ENCODE assay signal across 8 cellular contexts in the genomic region with DNA sequence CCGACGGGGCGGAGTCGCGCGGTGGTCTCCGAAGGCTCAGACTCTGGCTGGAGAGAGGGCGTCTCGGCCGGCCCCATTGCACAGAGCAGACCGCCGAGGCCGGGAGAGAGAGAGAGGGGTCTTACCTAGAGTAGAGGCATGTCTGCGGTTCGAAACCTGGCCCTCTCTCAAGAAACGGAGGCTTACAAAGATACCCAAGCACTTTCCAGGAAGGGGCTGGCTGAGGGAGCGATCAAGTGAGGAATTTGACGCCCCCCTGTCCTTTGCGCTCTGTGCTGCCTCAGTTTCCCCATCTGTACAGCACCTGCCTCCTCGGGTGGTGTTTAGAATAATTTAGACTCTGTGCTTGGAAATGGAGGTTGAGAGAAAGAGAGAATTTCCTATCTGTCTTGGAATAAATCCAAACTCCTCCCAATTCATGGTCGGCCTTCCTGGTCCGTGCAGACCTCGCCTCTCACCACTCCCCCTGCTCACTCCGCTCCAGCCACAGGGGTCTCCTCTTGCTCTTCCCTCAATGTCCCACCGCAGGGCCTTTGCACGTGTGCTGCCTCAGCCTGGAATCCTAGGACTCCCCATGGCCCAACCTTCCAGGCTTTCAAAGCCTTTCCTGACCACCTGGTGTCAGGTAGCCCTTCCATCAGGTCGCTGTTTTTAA. TPM values are rescaled to one million over a fixed set of nuclear protein-coding genes. Genes with fewer than 3 reads are reported as not detected.
DNase-seq lines count a peak whose midpoint lies in the region; ATAC-seq, FAIRE-seq and TF ChIP-seq lines count a peak whose summit lies in the region.

No MANE protein-coding gene starts in this region.

- H3K27me3 Mint-ChIP-seq in astrocyte (ENCODE audit: low read depth, unreplicated experiment), result peaks cover 4% of the 10 kb centered on the region

- intact Hi-C loops in HepG2 (cut with micrococcal nuclease; ENCODE audit: unreplicated experiment) (no loop called here), upper lobe of right lung (cut with DNase I) (no loop called here)

- no peak overlapping the region for H3K27ac ChIP-seq in KMS-11
- H3K27ac ChIP-seq in astrocyte (ENCODE audit: low read depth, low read length), result peak overlapping the region; percentile 24
- peak overlapping the region; percentile 76 for H3K27ac ChIP-seq in HepG2 (ENCODE audit: extremely low read length, insufficient read depth, low read length)
- H3K27ac ChIP-seq in upper lobe of right lung, result peak overlapping the region; percentile 86

- WGBS in HepG2 (ENCODE audit: low lambda C conversion rate), result 6% methylated on average over 18 of the region's 27 CpGs

- H3K9ac ChIP-seq in KMS-11, result peak overlapping the region; percentile 94; the same call in 1 of the 2 replicates
- peak overlapping the region; percentile 63 for H3K9ac ChIP-seq in astrocyte (ENCODE audit: low read length)
- H3K9ac ChIP-seq in HepG2 (ENCODE audit: insufficient read depth, low read depth, low read length), result peak overlapping the region; percentile 87

- H3K27ac Mint-ChIP-seq in astrocyte (ENCODE audit: unreplicated experiment), result peak overlapping the region; percentile 58

- H3K9me3 Mint-ChIP-seq in astrocyte (ENCODE audit: unreplicated experiment), result no peaks in the 10 kb centered on the region

- H4K20me1 ChIP-seq in KMS-11 (ENCODE audit: insufficient read depth) (no peaks in the 10 kb centered on the region), astrocyte (ENCODE audit: insufficient read depth, low read length) (peaks cover 27% of the 10 kb centered on the region), HepG2 (ENCODE audit: insufficient read depth, low read length) (no peaks in the 10 kb centered on the region)

- no peak for FAIRE-seq in astrocyte (lab: Jason Lieb, UNC)
- FAIRE-seq in HepG2 (lab: Jason Lieb, UNC), result no peak
- FAIRE-seq in D721Med (lab: Jason Lieb, UNC), result no peak

- ATAC-seq in HepG2, result peak; percentile 80
- no peak for ATAC-seq in upper lobe of right lung
- no peak for ATAC-seq in HG03342 (IDR thresholded peaks at IDR 0.05; ENCODE audit: unreplicated experiment)

- peaks cover 11% of the 10 kb centered on the region; the same call in 1 of the 2 replicates for H3K79me2 ChIP-seq in KMS-11 (ENCODE audit: insufficient read depth, low read depth)
- H3K79me2 ChIP-seq in astrocyte (ENCODE audit: insufficient read depth, low read length), result peaks cover 16% of the 10 kb centered on the region
- peaks cover 20% of the 10 kb centered on the region for H3K79me2 ChIP-seq in HepG2 (ENCODE audit: insufficient read depth, low read length)

- in situ Hi-C loops in HepG2 (cut with HindIII; ENCODE audit: extremely low pct_ligation_motif_present, low pct_unique_long_range_greater_than_20kb), result no loop called here

- no peak overlapping the region for H3K4me3 ChIP-seq in KMS-11 (IDR thresholded peaks at IDR 0.05; ENCODE audit: insufficient read depth, low read depth, low read length)
- H3K4me3 ChIP-seq in astrocyte (ENCODE audit: insufficient read depth, low read depth, low read length), result peak overlapping the region; percentile 54
- peak overlapping the region; percentile 59 to 81 (median 67) for H3K4me3 ChIP-seq in HepG2 (replicated peaks in 1 of 3; ENCODE audit: insufficient read depth in 1 of 3, low read depth in 2 of 3, low read length in 3 of 3)
- peak overlapping the region; percentile 73 for H3K4me3 ChIP-seq in upper lobe of right lung

- BruUV-seq in HepG2 (replicated peaks; lab: Mats Ljungman, UMichigan), result TSS peak; percentile 94

- H3K4me3 Mint-ChIP-seq in astrocyte (ENCODE audit: unreplicated experiment), result peak overlapping the region; percentile 86

- TF ChIP-seq RAD21 in HepG2 (CRISPR knock-in tag; IDR thresholded peaks at IDR 0.05), result no peak

- TF ChIP-seq POLR2A in HepG2 (IDR thresholded peaks at IDR 0.05; ENCODE audit: insufficient read depth in 1 of 2, low read depth in 2 of 2, low read length in 2 of 2), result peak in 1 of 2 experiments; percentile 60; a peak in 2 of 4 replicates

- DNase-seq in CMK (ENCODE audit: low read depth) (peak; percentile 77), astrocyte (ENCODE audit: low read depth) (no peak), HepG2 (ENCODE audit: low spot score) (peak; percentile 50), upper lobe of right lung (no peak), D721Med (ENCODE audit: insufficient read length, low spot score) (no peak), glomerular visceral epithelial cell (ENCODE audit: extremely low spot score) (no peak)

- peaks cover 2% of the 10 kb centered on the region for H3K4me1 Mint-ChIP-seq in astrocyte (ENCODE audit: low read depth, unreplicated experiment)

- H3K36me3 ChIP-seq in KMS-11 (ENCODE audit: insufficient read depth) (no peaks in the 10 kb centered on the region), astrocyte (ENCODE audit: insufficient read depth, low read length) (no peaks in the 10 kb centered on the region), HepG2 (replicated peaks in 1 of 2; ENCODE audit: control insufficient read depth in 1 of 2, insufficient read depth in 2 of 2, low read length in 2 of 2) (peaks cover 0 to 1% of the 10 kb centered on the region in 2 experiments; a peak in 1 of 5 replicates), upper lobe of right lung (no peaks in the 10 kb centered on the region)

- TF ChIP-seq EP300 in HepG2 (IDR thresholded peaks at IDR 0.05; ENCODE audit: low read depth in 2 of 2, low read length in 2 of 2), result no peak
- TF ChIP-seq EP300 in HepG2 (CRISPR knock-in tag; IDR thresholded peaks at IDR 0.05; ENCODE audit: borderline replicate concordance), result 0 out of 2 replicates have a peak, but pooled peaks have one; percentile 19

- H3K4me2 ChIP-seq in KMS-11 (peak overlapping the region; percentile 86), astrocyte (ENCODE audit: low read length) (peak overlapping the region; percentile 85), HepG2 (ENCODE audit: low read depth, low read length) (peak overlapping the region; percentile 100)

- TF ChIP-seq CTCF in KMS-11 (conservative IDR thresholded peaks at IDR 0.05; ENCODE audit: low read depth, low read length), result no peak
- TF ChIP-seq CTCF in astrocyte (IDR thresholded peaks at IDR 0.05; ENCODE audit: insufficient read depth, low read depth, low read length), result no peak
- TF ChIP-seq CTCF in HepG2 (CRISPR knock-in tag; IDR thresholded peaks at IDR 0.05), result no peak
- TF ChIP-seq CTCF in upper lobe of right lung (IDR thresholded peaks at IDR 0.05), result no peak
- TF ChIP-seq CTCF in D721Med (IDR thresholded peaks at IDR 0.05; ENCODE audit: insufficient read depth, missing control alignments), result no peak

- POLR2A ChIA-PET in HepG2 (lab: Yijun Ruan, JAX), result interaction anchor here (0.5 to 2.6 kb wide), 31 partner anchors 9 to 344 kb away, joined by 3 to 29 read pairs (median 4); a partner anchor contains a TSS

- no peaks in the 10 kb centered on the region for H3K36me3 Mint-ChIP-seq in astrocyte (ENCODE audit: low read depth, unreplicated experiment)

- CTCF ChIA-PET in HepG2 (lab: Yijun Ruan, JAX; ENCODE audit: low intra/inter-chr PET ratio, low total read pairs), result no interaction called here

- no peaks in the 10 kb centered on the region for H3K9me3 ChIP-seq in astrocyte (ENCODE audit: insufficient read depth, low read depth, low read length)
- H3K9me3 ChIP-seq in HepG2 (ENCODE audit: low read length), result no peaks in the 10 kb centered on the region
- no peaks in the 10 kb centered on the region for H3K9me3 ChIP-seq in upper lobe of right lung

- H3K27me3 ChIP-seq in KMS-11 (ENCODE audit: insufficient read depth, low read depth) (peaks cover 32% of the 10 kb centered on the region), astrocyte (ENCODE audit: insufficient read depth, low read length) (peaks cover 2% of the 10 kb centered on the region), HepG2 (ENCODE audit: control insufficient read depth in 1 of 2, insufficient read depth in 2 of 2, low read length in 2 of 2) (no peaks in the 10 kb centered on the region), upper lobe of right lung (no peaks in the 10 kb centered on the region)

- peak overlapping the region; percentile 86 for H2AFZ ChIP-seq in KMS-11 (ENCODE audit: low read depth)
- H2AFZ ChIP-seq in astrocyte (ENCODE audit: low read depth, low read length), result peak overlapping the region; percentile 65
- H2AFZ ChIP-seq in HepG2 (ENCODE audit: low read length), result no peak overlapping the region

- peaks cover 10% of the 10 kb centered on the region for H3K4me1 ChIP-seq in KMS-11 (ENCODE audit: low read depth, poor library complexity, severe bottlenecking)
- H3K4me1 ChIP-seq in astrocyte (ENCODE audit: insufficient read depth, low read length), result peaks cover 9% of the 10 kb centered on the region
- peaks cover 64% of the 10 kb centered on the region for H3K4me1 ChIP-seq in HepG2 (ENCODE audit: insufficient read depth, low read length)
- H3K4me1 ChIP-seq in upper lobe of right lung, result no peaks in the 10 kb centered on the region

RNA-seq across cellular contexts. Expression of a gene that starts 0.7 kb away (rescaled TPM):
- total RNA-seq in astrocyte (58.8 and 61.6 TPM in 2 replicates), HepG2 (2016; rRNA removed; fragmentation: Illumina TruSeq; extraction: Trizol) (105 and 106 TPM in 2 replicates), upper lobe of right lung (25.3 TPM)
- 58.0 and 83.1 TPM in 2 replicates for total RNA-seq in HepG2 (2016; cell fraction: cytosol; rRNA removed; fragmentation: Illumina TruSeq; extraction: Trizol; ENCODE audit: low read depth)
- 111 TPM in 2 replicates for total RNA-seq in HepG2 (2016; cell fraction: insoluble cytoplasmic fraction; rRNA removed; fragmentation: Illumina TruSeq; extraction: Trizol)
- 74.7 and 115 TPM in 2 replicates for total RNA-seq in HepG2 (2016; cell fraction: membrane; rRNA removed; fragmentation: Illumina TruSeq; extraction: Trizol)
- total RNA-seq in HepG2 (2016; cell fraction: nucleus; rRNA removed; fragmentation: Illumina TruSeq; extraction: Trizol), result 35.2 and 36.6 TPM in 2 replicates
- polyA plus RNA-seq in HepG2 (2011; rRNA removed), result 76.8 and 91.2 TPM in 2 replicates
- polyA plus RNA-seq in HepG2 (2011; cell fraction: cytosol; rRNA removed), result 54.7 and 108 TPM in 2 replicates
- 86.0 and 95.9 TPM in 2 replicates for polyA plus RNA-seq in HepG2 (2011; cell fraction: nucleus; rRNA removed)
- polyA plus RNA-seq in HepG2 (2012), result 45.9 and 55.5 TPM in 2 replicates
- polyA plus RNA-seq in HepG2 (2016; cell fraction: cytosol; fragmentation: Illumina TruSeq; extraction: Trizol; ENCODE audit: low read depth), result 60.4 and 89.7 TPM in 2 replicates
- 101 and 114 TPM in 2 replicates for polyA plus RNA-seq in HepG2 (2016; cell fraction: insoluble cytoplasmic fraction; fragmentation: Illumina TruSeq; extraction: Trizol; ENCODE audit: low read depth)
- 71.9 and 93.3 TPM in 2 replicates for polyA plus RNA-seq in HepG2 (2016; cell fraction: membrane; fragmentation: Illumina TruSeq; extraction: Trizol; ENCODE audit: low read depth)
- polyA plus RNA-seq in HepG2 (2016; cell fraction: nucleus; fragmentation: Illumina TruSeq; extraction: Trizol; ENCODE audit: insufficient read depth, low read depth), result 63.4 and 69.6 TPM in 2 replicates
- polyA minus RNA-seq in HepG2 (2011; rRNA and poly(A)+ RNA removed; ENCODE audit: low replicate concordance), result 18.3 and 57.5 TPM in 2 replicates
- 34.3 and 34.6 TPM in 2 replicates for polyA minus RNA-seq in HepG2 (2011; cell fraction: cytosol; rRNA and poly(A)+ RNA removed)
- polyA minus RNA-seq in HepG2 (2011; cell fraction: nucleus; rRNA and poly(A)+ RNA removed), result 21.0 and 25.6 TPM in 2 replicates

RNA-seq across cellular contexts. Expression of a gene that starts 2.5 kb away (rescaled TPM):
- total RNA-seq in astrocyte (not detected in 2 replicates), HepG2 (2016; rRNA removed; fragmentation: Illumina TruSeq; extraction: Trizol) (not detected in 2 replicates), upper lobe of right lung (not detected)
- total RNA-seq in HepG2 (2016; cell fraction: cytosol; rRNA removed; fragmentation: Illumina TruSeq; extraction: Trizol; ENCODE audit: low read depth), result not detected in 2 replicates
- not detected in 2 replicates for total RNA-seq in HepG2 (2016; cell fraction: insoluble cytoplasmic fraction; rRNA removed; fragmentation: Illumina TruSeq; extraction: Trizol)
- total RNA-seq in HepG2 (2016; cell fraction: membrane; rRNA removed; fragmentation: Illumina TruSeq; extraction: Trizol), result not detected in 2 replicates
- not detected in 2 replicates for total RNA-seq in HepG2 (2016; cell fraction: nucleus; rRNA removed; fragmentation: Illumina TruSeq; extraction: Trizol)
- not detected in 2 replicates for polyA plus RNA-seq in HepG2 (2011; rRNA removed)
- not detected in 2 replicates for polyA plus RNA-seq in HepG2 (2011; cell fraction: cytosol; rRNA removed)
- polyA plus RNA-seq in HepG2 (2011; cell fraction: nucleus; rRNA removed), result not detected in 2 replicates
- polyA plus RNA-seq in HepG2 (2012), result not detected in 2 replicates
- not detected in 2 replicates for polyA plus RNA-seq in HepG2 (2016; cell fraction: cytosol; fragmentation: Illumina TruSeq; extraction: Trizol; ENCODE audit: low read depth)
- polyA plus RNA-seq in HepG2 (2016; cell fraction: insoluble cytoplasmic fraction; fragmentation: Illumina TruSeq; extraction: Trizol; ENCODE audit: low read depth), result not detected in 2 replicates
- polyA plus RNA-seq in HepG2 (2016; cell fraction: membrane; fragmentation: Illumina TruSeq; extraction: Trizol; ENCODE audit: low read depth), result not detected in 2 replicates
- not detected in 2 replicates for polyA plus RNA-seq in HepG2 (2016; cell fraction: nucleus; fragmentation: Illumina TruSeq; extraction: Trizol; ENCODE audit: insufficient read depth, low read depth)
- polyA minus RNA-seq in HepG2 (2011; rRNA and poly(A)+ RNA removed; ENCODE audit: low replicate concordance), result not detected in 2 replicates
- polyA minus RNA-seq in HepG2 (2011; cell fraction: cytosol; rRNA and poly(A)+ RNA removed), result not detected in 2 replicates
- not detected in 2 replicates for polyA minus RNA-seq in HepG2 (2011; cell fraction: nucleus; rRNA and poly(A)+ RNA removed)

RNA-seq across cellular contexts. Expression of a gene that starts 14.3 kb away (rescaled TPM):
- total RNA-seq in astrocyte, result 9.9 and 11.9 TPM in 2 replicates
- 1.00 and 1.2 TPM in 2 replicates for total RNA-seq in HepG2 (2016; rRNA removed; fragmentation: Illumina TruSeq; extraction: Trizol)
- total RNA-seq in HepG2 (2016; cell fraction: cytosol; rRNA removed; fragmentation: Illumina TruSeq; extraction: Trizol; ENCODE audit: low read depth), result 0.53 and 0.91 TPM in 2 replicates
- total RNA-seq in HepG2 (2016; cell fraction: insoluble cytoplasmic fraction; rRNA removed; fragmentation: Illumina TruSeq; extraction: Trizol), result 0.98 and 1.1 TPM in 2 replicates
- total RNA-seq in HepG2 (2016; cell fraction: membrane; rRNA removed; fragmentation: Illumina TruSeq; extraction: Trizol), result 1.9 and 2.5 TPM in 2 replicates
- 1.2 TPM in 2 replicates for total RNA-seq in HepG2 (2016; cell fraction: nucleus; rRNA removed; fragmentation: Illumina TruSeq; extraction: Trizol)
- polyA plus RNA-seq in HepG2 (2011; rRNA removed), result 0.48 and 0.54 TPM in 2 replicates
- 0.19 and 0.56 TPM in 2 replicates for polyA plus RNA-seq in HepG2 (2011; cell fraction: cytosol; rRNA removed)
- polyA plus RNA-seq in HepG2 (2011; cell fraction: nucleus; rRNA removed), result 2.8 and 4.7 TPM in 2 replicates
- 1.7 and 1.9 TPM in 2 replicates for polyA plus RNA-seq in HepG2 (2012)
- 0.40 and 0.47 TPM in 2 replicates for polyA plus RNA-seq in HepG2 (2016; cell fraction: cytosol; fragmentation: Illumina TruSeq; extraction: Trizol; ENCODE audit: low read depth)
- polyA plus RNA-seq in HepG2 (2016; cell fraction: insoluble cytoplasmic fraction; fragmentation: Illumina TruSeq; extraction: Trizol; ENCODE audit: low read depth), result 1.4 and 2.1 TPM in 2 replicates
- 1.1 and 2.4 TPM in 2 replicates for polyA plus RNA-seq in HepG2 (2016; cell fraction: membrane; fragmentation: Illumina TruSeq; extraction: Trizol; ENCODE audit: low read depth)
- polyA plus RNA-seq in HepG2 (2016; cell fraction: nucleus; fragmentation: Illumina TruSeq; extraction: Trizol; ENCODE audit: insufficient read depth, low read depth), result 2.5 and 2.7 TPM in 2 replicates
- polyA minus RNA-seq in HepG2 (2011; rRNA and poly(A)+ RNA removed; ENCODE audit: low replicate concordance), result 0.75 and 2.3 TPM in 2 replicates
- 1.9 and 2.1 TPM in 2 replicates for polyA minus RNA-seq in HepG2 (2011; cell fraction: cytosol; rRNA and poly(A)+ RNA removed)
- polyA minus RNA-seq in HepG2 (2011; cell fraction: nucleus; rRNA and poly(A)+ RNA removed), result 0.62 and 1.8 TPM in 2 replicates
- 10.2 TPM for total RNA-seq in upper lobe of right lung

RNA-seq across cellular contexts. Expression of a gene that starts 19.0 kb away (rescaled TPM):
- total RNA-seq in astrocyte, result 0.09 TPM in 1 of 2 replicates, not detected in the other
- not detected in 2 replicates for total RNA-seq in HepG2 (2016; rRNA removed; fragmentation: Illumina TruSeq; extraction: Trizol)
- not detected in 2 replicates for total RNA-seq in HepG2 (2016; cell fraction: cytosol; rRNA removed; fragmentation: Illumina TruSeq; extraction: Trizol; ENCODE audit: low read depth)
- not detected in 2 replicates for total RNA-seq in HepG2 (2016; cell fraction: insoluble cytoplasmic fraction; rRNA removed; fragmentation: Illumina TruSeq; extraction: Trizol)
- total RNA-seq in HepG2 (2016; cell fraction: membrane; rRNA removed; fragmentation: Illumina TruSeq; extraction: Trizol), result not detected in 2 replicates
- not detected in 2 replicates for total RNA-seq in HepG2 (2016; cell fraction: nucleus; rRNA removed; fragmentation: Illumina TruSeq; extraction: Trizol)
- polyA plus RNA-seq in HepG2 (2011; rRNA removed), result not detected in 2 replicates
- not detected in 2 replicates for polyA plus RNA-seq in HepG2 (2011; cell fraction: cytosol; rRNA removed)
- not detected in 2 replicates for polyA plus RNA-seq in HepG2 (2011; cell fraction: nucleus; rRNA removed)
- not detected in 2 replicates for polyA plus RNA-seq in HepG2 (2012)
- polyA plus RNA-seq in HepG2 (2016; cell fraction: cytosol; fragmentation: Illumina TruSeq; extraction: Trizol; ENCODE audit: low read depth), result not detected in 2 replicates
- polyA plus RNA-seq in HepG2 (2016; cell fraction: insoluble cytoplasmic fraction; fragmentation: Illumina TruSeq; extraction: Trizol; ENCODE audit: low read depth), result not detected in 2 replicates
- polyA plus RNA-seq in HepG2 (2016; cell fraction: membrane; fragmentation: Illumina TruSeq; extraction: Trizol; ENCODE audit: low read depth), result not detected in 2 replicates
- polyA plus RNA-seq in HepG2 (2016; cell fraction: nucleus; fragmentation: Illumina TruSeq; extraction: Trizol; ENCODE audit: insufficient read depth, low read depth), result not detected in 2 replicates
- polyA minus RNA-seq in HepG2 (2011; rRNA and poly(A)+ RNA removed; ENCODE audit: low replicate concordance), result 0.05 TPM in 1 of 2 replicates, not detected in the other
- polyA minus RNA-seq in HepG2 (2011; cell fraction: cytosol; rRNA and poly(A)+ RNA removed), result not detected in 2 replicates
- polyA minus RNA-seq in HepG2 (2011; cell fraction: nucleus; rRNA and poly(A)+ RNA removed), result not detected in 2 replicates
- not detected for total RNA-seq in upper lobe of right lung

RNA-seq across cellular contexts. Expression of a gene that starts 22.9 kb away (rescaled TPM):
- 68.7 and 71.2 TPM in 2 replicates for total RNA-seq in astrocyte
- 14.7 and 22.3 TPM in 2 replicates for total RNA-seq in HepG2 (2016; rRNA removed; fragmentation: Illumina TruSeq; extraction: Trizol)
- 15.7 and 17.4 TPM in 2 replicates for total RNA-seq in HepG2 (2016; cell fraction: cytosol; rRNA removed; fragmentation: Illumina TruSeq; extraction: Trizol; ENCODE audit: low read depth)
- 14.8 and 26.5 TPM in 2 replicates for total RNA-seq in HepG2 (2016; cell fraction: insoluble cytoplasmic fraction; rRNA removed; fragmentation: Illumina TruSeq; extraction: Trizol)
- 24.1 and 26.6 TPM in 2 replicates for total RNA-seq in HepG2 (2016; cell fraction: membrane; rRNA removed; fragmentation: Illumina TruSeq; extraction: Trizol)
- 17.7 and 22.1 TPM in 2 replicates for total RNA-seq in HepG2 (2016; cell fraction: nucleus; rRNA removed; fragmentation: Illumina TruSeq; extraction: Trizol)
- polyA plus RNA-seq in HepG2 (2011; rRNA removed), result 20.7 and 24.7 TPM in 2 replicates
- 17.5 and 24.6 TPM in 2 replicates for polyA plus RNA-seq in HepG2 (2011; cell fraction: cytosol; rRNA removed)
- 37.8 and 42.1 TPM in 2 replicates for polyA plus RNA-seq in HepG2 (2011; cell fraction: nucleus; rRNA removed)
- 19.0 and 25.8 TPM in 2 replicates for polyA plus RNA-seq in HepG2 (2012)
- polyA plus RNA-seq in HepG2 (2016; cell fraction: cytosol; fragmentation: Illumina TruSeq; extraction: Trizol; ENCODE audit: low read depth), result 18.4 and 22.8 TPM in 2 replicates
- 16.4 and 17.1 TPM in 2 replicates for polyA plus RNA-seq in HepG2 (2016; cell fraction: insoluble cytoplasmic fraction; fragmentation: Illumina TruSeq; extraction: Trizol; ENCODE audit: low read depth)
- polyA plus RNA-seq in HepG2 (2016; cell fraction: membrane; fragmentation: Illumina TruSeq; extraction: Trizol; ENCODE audit: low read depth), result 23.9 and 24.7 TPM in 2 replicates
- 40.3 and 41.0 TPM in 2 replicates for polyA plus RNA-seq in HepG2 (2016; cell fraction: nucleus; fragmentation: Illumina TruSeq; extraction: Trizol; ENCODE audit: insufficient read depth, low read depth)
- 4.3 and 11.1 TPM in 2 replicates for polyA minus RNA-seq in HepG2 (2011; rRNA and poly(A)+ RNA removed; ENCODE audit: low replicate concordance)
- polyA minus RNA-seq in HepG2 (2011; cell fraction: cytosol; rRNA and poly(A)+ RNA removed), result 4.5 and 6.5 TPM in 2 replicates
- 3.2 and 5.3 TPM in 2 replicates for polyA minus RNA-seq in HepG2 (2011; cell fraction: nucleus; rRNA and poly(A)+ RNA removed)
- total RNA-seq in upper lobe of right lung, result 14.7 TPM

Comparison
In these comparisons a context has a peak if more than half of its experiments do, and no peak if none do; other contexts are left out.
1. DNase-seq: peak in CMK (single experiment) and HepG2 (single experiment); none in astrocyte (single experiment), upper lobe of right lung (single experiment), D721Med (single experiment) and glomerular visceral epithelial cell (single experiment).
2. Peak in every context shown above with its lines, with median percentiles within 50 percentile points of each other: H3K4me2 ChIP-seq and H3K9ac ChIP-seq.